26 cellular contexts compared by ENCODE assay signal in the genomic region with DNA sequence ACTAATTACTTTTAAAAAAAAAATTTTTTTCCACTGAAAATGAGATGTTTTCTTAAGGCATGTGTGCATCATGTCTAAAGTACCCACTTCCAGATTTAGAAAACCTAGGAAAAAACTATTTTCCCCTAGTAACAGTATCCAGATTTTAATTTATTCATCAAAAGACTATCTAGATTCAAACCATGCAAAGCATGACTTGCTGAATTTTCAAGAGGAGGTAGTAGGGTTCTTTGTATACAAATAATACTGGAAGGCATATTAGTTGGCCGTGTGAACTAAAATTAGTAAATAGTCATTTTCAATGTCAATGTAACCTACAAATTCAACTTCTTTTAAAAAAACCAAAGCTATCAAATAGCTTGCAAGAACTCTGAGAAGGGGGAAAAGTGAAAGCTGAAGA.
DNase-seq lines count a peak whose midpoint lies in the region; ATAC-seq, FAIRE-seq and TF ChIP-seq lines count a peak whose summit lies in the region.
"Had no signal": no experiment of that assay in that cellular context is flagged by ENCODE, and none has a peak within 500 bp of the region (broad histone marks: within the 10 kb centered on the region; RNA-seq: fewer than 3 reads in every experiment).

No MANE protein-coding gene starts in this region.

- no TSS peak for BruUV-seq in HepG2 (replicated peaks; lab: Mats Ljungman, UMichigan)

- TF ChIP-seq POLR2A in HepG2 (IDR thresholded peaks at IDR 0.05; ENCODE audit: insufficient read depth in 1 of 2, low read depth in 2 of 2, low read length in 2 of 2) (no peak), right lobe of liver (IDR thresholded peaks at IDR 0.05) (no peak)

- FAIRE-seq in HepG2 (lab: Jason Lieb, UNC) = no peak
- FAIRE-seq: GM12878, GM12892, GM18507 had no signal

- H3K4me2 ChIP-seq in HepG2 (ENCODE audit: low read depth, low read length) (no peak overlapping the region), fibroblast of lung (ENCODE audit: extremely low read depth, insufficient read depth, low read length) (peak overlapping the region; percentile 54)
- H3K4me2 ChIP-seq: BLaER1 treated with 17β-estradiol and CSF1 and Interleukin-3, amounts not matched to agents 10 nM and 100 nM had no signal

- in situ Hi-C loops in HepG2 (cut with HindIII; ENCODE audit: extremely low pct_ligation_motif_present, low pct_unique_long_range_greater_than_20kb) = loop anchor here (25.0 kb wide), 1 partner anchor 430 kb away; the partner anchor contains the start of gene RALGPS2

- DNase-seq in HepG2 (ENCODE audit: low spot score) (no peak), right lobe of liver (no peak), fibroblast of lung (ENCODE audit: low read depth in 2 of 2) (no peak), AG20443 (ENCODE audit: low spot score) (no peak), coronary artery (ENCODE audit: low spot score) (no peak), HUDEP-2 (lab: John Stamatoyannopoulos, UW; ENCODE audit: unreplicated experiment in 76 of 76) (no peak)
- DNase-seq: ACHN; AML-193; Caco-2; Calu3; CD4-positive, alpha-beta T cell; CD8-positive, alpha-beta T cell; DMS 273 treated with DMSO at 0.1 percent for 48 hours; DMS153; DMS53; DMS79; DND-41; EL; GDM1 had no signal

- CTCF ChIA-PET in HepG2 (lab: Yijun Ruan, JAX; ENCODE audit: low intra/inter-chr PET ratio, low total read pairs) = no interaction called here

- POLR2A ChIA-PET in HepG2 (lab: Yijun Ruan, JAX) = no interaction called here

- WGBS in HepG2 (ENCODE audit: low lambda C conversion rate) = 90% methylated on average over 1 of the region's 1 CpG
- 60% methylated on average over 1 of the region's 1 CpG for WGBS in right lobe of liver (ENCODE audit: insufficient coverage, low coverage, low lambda C conversion rate, missing lambda C conversion rate)

- no peaks in the 10 kb centered on the region for H3K4me1 ChIP-seq in HepG2 (ENCODE audit: insufficient read depth, low read length)
- H3K4me1 ChIP-seq in right lobe of liver = no peaks in the 10 kb centered on the region
- H3K4me1 ChIP-seq in fibroblast of lung (ENCODE audit: control insufficient read depth, extremely low read depth, insufficient read depth, low read length) = peaks cover 8% of the 10 kb centered on the region
- H3K4me1 ChIP-seq: Caco-2 had no signal

- H4K20me1 ChIP-seq in HepG2 (ENCODE audit: insufficient read depth, low read length) = no peaks in the 10 kb centered on the region
- H4K20me1 ChIP-seq in fibroblast of lung (ENCODE audit: control insufficient read depth, extremely low read depth, insufficient read depth, low read length) = no peaks in the 10 kb centered on the region

- H3K9ac ChIP-seq in HepG2 (ENCODE audit: insufficient read depth, low read depth, low read length) (no peak overlapping the region), fibroblast of lung (ENCODE audit: insufficient read depth, low read length) (no peak overlapping the region)
- H3K9ac ChIP-seq: BLaER1 treated with 17β-estradiol and CSF1 and Interleukin-3, amounts not matched to agents 10 nM and 100 nM had no signal

- intact Hi-C loops in HepG2 (cut with micrococcal nuclease; ENCODE audit: unreplicated experiment) (no loop called here), right lobe of liver (cut with DNase I) (no loop called here)

- H3K9me3 ChIP-seq in HepG2 (ENCODE audit: low read length) = no peaks in the 10 kb centered on the region
- H3K9me3 ChIP-seq in right lobe of liver = no peaks in the 10 kb centered on the region
- no peaks in the 10 kb centered on the region for H3K9me3 ChIP-seq in fibroblast of lung (ENCODE audit: control insufficient read depth, insufficient read depth, low read depth, low read length)
- H3K9me3 ChIP-seq: BLaER1 treated with 17β-estradiol and CSF1 and Interleukin-3, amounts not matched to agents 10 nM and 100 nM; Caco-2 had no signal

- no peaks in the 10 kb centered on the region for H3K27me3 ChIP-seq in HepG2 (ENCODE audit: control insufficient read depth in 1 of 2, insufficient read depth in 2 of 2, low read length in 2 of 2)
- no peaks in the 10 kb centered on the region for H3K27me3 ChIP-seq in right lobe of liver
- no peaks in the 10 kb centered on the region for H3K27me3 ChIP-seq in fibroblast of lung (ENCODE audit: control insufficient read depth, insufficient read depth, low read length)
- H3K27me3 ChIP-seq: BLaER1 treated with 17β-estradiol and CSF1 and Interleukin-3, amounts not matched to agents 10 nM and 100 nM had no signal

- no peaks in the 10 kb centered on the region for H3K36me3 ChIP-seq in HepG2 (replicated peaks in 1 of 2; ENCODE audit: control insufficient read depth in 1 of 2, insufficient read depth in 2 of 2, low read length in 2 of 2)
- H3K36me3 ChIP-seq in right lobe of liver = no peaks in the 10 kb centered on the region
- no peaks in the 10 kb centered on the region for H3K36me3 ChIP-seq in fibroblast of lung (ENCODE audit: control insufficient read depth, insufficient read depth, low read length)
- H3K36me3 ChIP-seq: BLaER1 treated with 17β-estradiol and CSF1 and Interleukin-3, amounts not matched to agents 10 nM and 100 nM had no signal

- H3K4me3 ChIP-seq in HepG2 (replicated peaks in 1 of 3; ENCODE audit: insufficient read depth in 1 of 3, low read depth in 2 of 3, low read length in 3 of 3) (no peak overlapping the region), right lobe of liver (no peak overlapping the region), fibroblast of lung (replicated peaks in 1 of 4; ENCODE audit: control extremely low read depth in 1 of 4, insufficient read depth in 1 of 4, low read depth in 3 of 4, low read length in 4 of 4) (no peak overlapping the region), coronary artery (no peak overlapping the region)
- H3K4me3 ChIP-seq: BLaER1 treated with 17β-estradiol and CSF1 and Interleukin-3, amounts not matched to agents 10 nM and 100 nM; GM12878 had no signal

- no peak for TF ChIP-seq RAD21 in HepG2 (CRISPR knock-in tag; IDR thresholded peaks at IDR 0.05)

- TF ChIP-seq EP300 in HepG2 (IDR thresholded peaks at IDR 0.05; ENCODE audit: low read depth in 2 of 2, low read length in 2 of 2) (no peak), HepG2 (CRISPR knock-in tag; IDR thresholded peaks at IDR 0.05; ENCODE audit: borderline replicate concordance) (no peak)

- TF ChIP-seq CTCF in HepG2 (CRISPR knock-in tag; IDR thresholded peaks at IDR 0.05) = no peak
- TF ChIP-seq CTCF in right lobe of liver (IDR thresholded peaks at IDR 0.05) = no peak
- no peak for TF ChIP-seq CTCF in VCaP (conservative IDR thresholded peaks at IDR 0.05)
- TF ChIP-seq CTCF in fibroblast of lung (conservative IDR thresholded peaks at IDR 0.05 in 1 of 2, IDR thresholded peaks at IDR 0.05 in 1 of 2; ENCODE audit: low read depth in 1 of 2, low read length in 2 of 2) = no peak
- TF ChIP-seq CTCF in coronary artery (IDR thresholded peaks at IDR 0.05) = no peak

- H3K27ac ChIP-seq in HepG2 (ENCODE audit: extremely low read length, insufficient read depth, low read length) (no peak overlapping the region), right lobe of liver (no peak overlapping the region), VCaP (peak overlapping the region; percentile 85), fibroblast of lung (ENCODE audit: insufficient read depth, low read length) (no peak overlapping the region), coronary artery (no peak overlapping the region)
- H3K27ac ChIP-seq: 22Rv1; BLaER1 treated with 17β-estradiol and CSF1 and Interleukin-3, amounts not matched to agents 10 nM and 100 nM; C4-2B had no signal

- no peaks in the 10 kb centered on the region for H3K79me2 ChIP-seq in HepG2 (ENCODE audit: insufficient read depth, low read length)
- H3K79me2 ChIP-seq in fibroblast of lung (ENCODE audit: control insufficient read depth, insufficient read depth, low read length) = no peaks in the 10 kb centered on the region

- no peak for ATAC-seq in HepG2
- no peak for ATAC-seq in right lobe of liver
- ATAC-seq: CD8-positive, alpha-beta T cell; GM12878 had no signal

- H2AFZ ChIP-seq in HepG2 (ENCODE audit: low read length) (no peak overlapping the region), fibroblast of lung (ENCODE audit: low read length) (no peak overlapping the region)

TF ChIP-seq in HepG2, 621 proteins besides CTCF, POLR2A, EP300 and RAD21:
- TF ChIP-seq NFE2L2 (IDR thresholded peaks at IDR 0.05; ENCODE audit: low read length) (peak; percentile 51; the same call in 1 of the 2 replicates), ETV5 (CRISPR knock-in tag; IDR thresholded peaks at IDR 0.05; ENCODE audit: borderline replicate concordance) (no peak), ZNF451 (CRISPR knock-in tag; IDR thresholded peaks at IDR 0.05) (no peak)
